ENCODE assay signal across 9 cellular contexts in the genomic region with DNA sequence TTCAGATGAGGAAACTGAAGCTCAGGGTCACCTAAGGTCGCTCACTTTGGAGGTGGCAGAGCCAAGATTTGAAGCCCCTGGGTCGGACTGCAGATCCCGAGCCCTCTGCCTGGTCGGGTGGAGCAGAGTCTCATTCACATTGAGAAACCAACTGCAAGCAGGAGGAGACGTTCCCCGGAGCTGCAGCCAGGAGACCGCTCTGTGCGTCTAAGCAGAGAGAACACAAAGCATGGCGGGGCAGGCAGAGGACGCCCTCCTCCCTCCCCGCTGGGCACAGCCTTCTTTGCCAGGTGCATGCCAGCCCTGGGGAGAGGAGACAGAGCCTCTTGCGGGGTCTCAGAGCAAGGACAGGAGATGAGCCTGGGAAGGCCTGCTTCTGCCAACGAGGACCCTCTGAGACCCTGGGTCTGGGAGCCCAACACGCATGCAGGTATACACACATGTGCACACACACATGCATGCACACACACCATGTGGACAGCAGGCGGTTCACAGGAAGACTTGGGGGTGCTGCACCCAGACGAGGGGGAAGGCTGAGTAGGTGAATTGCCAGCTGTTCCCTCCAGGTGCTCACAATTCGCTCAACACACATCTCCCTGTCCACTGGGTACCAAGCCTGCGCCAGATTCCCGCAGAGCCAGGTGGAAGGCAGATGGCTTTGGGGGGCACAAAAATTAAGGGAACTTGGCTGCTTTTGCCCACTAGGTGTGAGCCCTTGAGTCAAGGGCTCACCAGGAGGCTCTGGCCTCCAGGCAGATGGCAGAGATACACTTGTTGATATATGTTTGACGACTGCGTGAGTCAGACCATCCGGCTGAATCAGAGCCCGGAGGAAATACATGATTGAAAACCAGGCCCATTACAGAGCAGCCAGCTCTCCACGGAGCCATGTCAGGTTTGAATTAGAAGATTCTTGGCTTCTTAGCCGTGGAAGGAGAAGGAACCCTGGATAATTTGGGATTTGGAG. TPM values are rescaled to one million over a fixed set of nuclear protein-coding genes. Genes with fewer than 3 reads are reported as not detected.
DNase-seq lines count a peak whose midpoint lies in the region; ATAC-seq and TF ChIP-seq lines count a peak whose summit lies in the region.
"Had no signal": no experiment of that assay in that cellular context is flagged by ENCODE, and none has a peak within 500 bp of the region (broad histone marks: within the 10 kb centered on the region; RNA-seq: fewer than 3 reads in every experiment).

No MANE protein-coding gene starts in this region.

- H3K4me3 ChIP-seq in mesenchymal stem cell (ENCODE audit: insufficient read depth in 1 of 2, low read depth in 1 of 2, low read length in 2 of 2) (no peak overlapping the region), GM23338 (no peak overlapping the region)

- H2BK5ac ChIP-seq in mesenchymal stem cell (ENCODE audit: low read depth, low read length, poor library complexity, severe bottlenecking): no peak overlapping the region

- no peak overlapping the region for H3K4ac ChIP-seq in mesenchymal stem cell (ENCODE audit: low read depth in 1 of 2, low read length in 2 of 2)

- H2BK15ac ChIP-seq in mesenchymal stem cell (ENCODE audit: low read depth, poor library complexity, severe bottlenecking): no peak overlapping the region

- H3K4me1 Mint-ChIP-seq in activated T-cell treated with anti-CD3 and anti-CD28 coated beads, Interleukin-2, amount 50 U/mL, for 72 hours (ENCODE audit: low read depth): peaks cover 14% of the 10 kb centered on the region
- peaks cover 5% of the 10 kb centered on the region; the same call in 2 of the 3 replicates for H3K4me1 Mint-ChIP-seq in GM23338

- no peak overlapping the region for H4K8ac ChIP-seq in mesenchymal stem cell (ENCODE audit: low read length)

- H3K79me1 ChIP-seq in mesenchymal stem cell (replicated peaks; ENCODE audit: low read length, poor library complexity, severe bottlenecking): no peaks in the 10 kb centered on the region

- H3K36me3 ChIP-seq in mesenchymal stem cell (ENCODE audit: control insufficient read depth in 1 of 2, insufficient read depth in 2 of 2, low read depth in 1 of 2, low read length in 2 of 2) (no peaks in the 10 kb centered on the region), GM23338 (ENCODE audit: insufficient read depth) (no peaks in the 10 kb centered on the region)

- H2BK120ac ChIP-seq in mesenchymal stem cell (ENCODE audit: low read depth, low read length): no peak overlapping the region

- no peaks in the 10 kb centered on the region for H3K36me3 Mint-ChIP-seq in activated T-cell treated with anti-CD3 and anti-CD28 coated beads, Interleukin-2, amount 50 U/mL, for 72 hours (ENCODE audit: insufficient read depth in 2 of 2)
- H3K36me3 Mint-ChIP-seq in GM23338 (ENCODE audit: low read depth): no peaks in the 10 kb centered on the region

- H3F3A ChIP-seq in GM23338 (replicated peaks; ENCODE audit: low read depth): no peaks in the 10 kb centered on the region

- ATAC-seq in activated T-cell treated with anti-CD3 and anti-CD28 coated beads, Interleukin-2, amount 50 U/mL, for 72 hours (replicated peaks in 1 of 2): peak; percentile 82 to 88
- ATAC-seq in GM18867 (IDR thresholded peaks at IDR 0.05; ENCODE audit: unreplicated experiment) (no peak), GM23338 (no peak), GM21737 (IDR thresholded peaks at IDR 0.05; ENCODE audit: unreplicated experiment) (no peak)

- H3K4me3 Mint-ChIP-seq in activated T-cell treated with anti-CD3 and anti-CD28 coated beads, Interleukin-2, amount 50 U/mL, for 72 hours: peak overlapping the region; percentile 57 to 68
- H3K4me3 Mint-ChIP-seq in GM23338: no peak overlapping the region; the same call in 2 of the 3 replicates

- no peaks in the 10 kb centered on the region for H3K9me3 ChIP-seq in mesenchymal stem cell (ENCODE audit: control insufficient read depth, low read length)

- H3K27ac ChIP-seq in mesenchymal stem cell (ENCODE audit: low read length, poor library complexity, severe bottlenecking) (peak overlapping the region; percentile 27), GM23338 (ENCODE audit: low read depth) (no peak overlapping the region)

- peak overlapping the region; percentile 34 for H3K27ac Mint-ChIP-seq in activated T-cell treated with anti-CD3 and anti-CD28 coated beads, Interleukin-2, amount 50 U/mL, for 72 hours
- H3K27ac Mint-ChIP-seq in GM23338: no peak overlapping the region

- DNase-seq in DMS153 (lab: John Stamatoyannopoulos, UW) (peak; percentile 37), NCI-H1417 treated with DMSO at 0.1 percent for 48 hours (lab: John Stamatoyannopoulos, UW) (peak; percentile 36), mesenchymal stem cell (peak; percentile 87), GM23338 (ENCODE audit: low spot score) (no peak), DMS114 treated with DMSO at 0.1 percent for 48 hours (lab: John Stamatoyannopoulos, UW; ENCODE audit: unreplicated experiment) (no peak)
- peak; percentile 31 to 37 for DNase-seq in activated T-cell treated with anti-CD3 and anti-CD28 coated beads, Interleukin-2, amount 50 U/mL, for 72 hours
- DNase-seq: left cardiac atrium had no signal

- H3K4me1 ChIP-seq in mesenchymal stem cell (ENCODE audit: control insufficient read depth, insufficient read depth, low read depth, low read length) (peaks cover 27% of the 10 kb centered on the region), GM23338 (ENCODE audit: insufficient read depth) (peaks cover 2% of the 10 kb centered on the region; the same call in 1 of the 2 replicates)

- H3K9me3 Mint-ChIP-seq in activated T-cell treated with anti-CD3 and anti-CD28 coated beads, Interleukin-2, amount 50 U/mL, for 72 hours: no peaks in the 10 kb centered on the region
- H3K9me3 Mint-ChIP-seq in GM23338: no peaks in the 10 kb centered on the region

- no peaks in the 10 kb centered on the region for H3K9me2 ChIP-seq in GM23338 (ENCODE audit: insufficient read depth)

- peaks cover 9% of the 10 kb centered on the region for H3K27me3 Mint-ChIP-seq in activated T-cell treated with anti-CD3 and anti-CD28 coated beads, Interleukin-2, amount 50 U/mL, for 72 hours (ENCODE audit: low read depth)
- peaks cover 14% of the 10 kb centered on the region for H3K27me3 Mint-ChIP-seq in GM23338 (ENCODE audit: insufficient read depth, low read depth, poor library complexity)

- peak overlapping the region; percentile 38 to 86 for H3K18ac ChIP-seq in mesenchymal stem cell (ENCODE audit: low read depth in 1 of 2, low read length in 2 of 2)

- 56% methylated on average over 21 of the region's 25 CpGs for WGBS in mesenchymal stem cell

- H3K14ac ChIP-seq in mesenchymal stem cell (ENCODE audit: low read length in 2 of 2): no peak overlapping the region

- no peak overlapping the region for H2BK12ac ChIP-seq in mesenchymal stem cell (ENCODE audit: low read length in 2 of 2)

- H2AK5ac ChIP-seq in mesenchymal stem cell (ENCODE audit: low read length, severe bottlenecking): no peak overlapping the region

- H2AFZ ChIP-seq in mesenchymal stem cell (ENCODE audit: low read depth, low read length): no peak overlapping the region
- H2AFZ ChIP-seq in GM23338: no peak overlapping the region

- H3K23ac ChIP-seq in mesenchymal stem cell (ENCODE audit: low read length in 2 of 2): no peak overlapping the region

- no peaks in the 10 kb centered on the region for H4K20me1 ChIP-seq in GM23338 (replicated peaks; ENCODE audit: insufficient read depth)

- H4K91ac ChIP-seq in mesenchymal stem cell (ENCODE audit: low read length): no peak overlapping the region

- peak overlapping the region; percentile 46 for H3K9ac ChIP-seq in mesenchymal stem cell (ENCODE audit: low read length)

- H3K4me2 ChIP-seq in mesenchymal stem cell (ENCODE audit: low read length, poor library complexity, severe bottlenecking) (no peak overlapping the region), GM23338 (no peak overlapping the region)

- no peak for TF ChIP-seq CTCF in GM23338 (conservative IDR thresholded peaks at IDR 0.05; ENCODE audit: low read depth in 2 of 2)

- H3K27me3 ChIP-seq in mesenchymal stem cell (ENCODE audit: control insufficient read depth in 1 of 2, insufficient read depth in 1 of 2, low read length in 2 of 2): peaks cover 8 to 14% of the 10 kb centered on the region in 2 experiments
- H3K27me3 ChIP-seq in GM23338 (ENCODE audit: insufficient read depth): peaks cover 3% of the 10 kb centered on the region

- H3K79me2 ChIP-seq in GM23338 (replicated peaks; ENCODE audit: insufficient read depth): no peaks in the 10 kb centered on the region

TF ChIP-seq in GM23338, 12 proteins besides CTCF, POLR2A, EP300 and RAD21 (continues in another document):
- TF ChIP-seq POLR2AphosphoS5 (IDR thresholded peaks at IDR 0.05; ENCODE audit: low read depth): no peak
- no peak for TF ChIP-seq STAT1 (IDR thresholded peaks at IDR 0.05; ENCODE audit: unreplicated experiment)
- TF ChIP-seq NANOG (IDR thresholded peaks at IDR 0.05; ENCODE audit: borderline replicate concordance): no peak
- no peak for TF ChIP-seq EZH2 (IDR thresholded peaks at IDR 0.05; ENCODE audit: low read depth, unreplicated experiment)
- TF ChIP-seq EZH2phosphoT487 (IDR thresholded peaks at IDR 0.05; ENCODE audit: unreplicated experiment): no peak
- no peak for TF ChIP-seq ZNF114 (CRISPR knock-in tag; IDR thresholded peaks at IDR 0.05)
- TF ChIP-seq, protein P1, sequence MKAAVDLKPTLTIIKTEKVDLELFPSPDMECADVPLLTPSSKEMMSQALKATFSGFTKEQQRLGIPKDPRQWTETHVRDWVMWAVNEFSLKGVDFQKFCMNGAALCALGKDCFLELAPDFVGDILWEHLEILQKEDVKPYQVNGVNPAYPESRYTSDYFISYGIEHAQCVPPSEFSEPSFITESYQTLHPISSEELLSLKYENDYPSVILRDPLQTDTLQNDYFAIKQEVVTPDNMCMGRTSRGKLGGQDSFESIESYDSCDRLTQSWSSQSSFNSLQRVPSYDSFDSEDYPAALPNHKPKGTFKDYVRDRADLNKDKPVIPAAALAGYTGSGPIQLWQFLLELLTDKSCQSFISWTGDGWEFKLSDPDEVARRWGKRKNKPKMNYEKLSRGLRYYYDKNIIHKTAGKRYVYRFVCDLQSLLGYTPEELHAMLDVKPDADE (IDR thresholded peaks at IDR 0.05): no peak
- no peak for TF ChIP-seq ZNF331 (CRISPR knock-in tag; IDR thresholded peaks at IDR 0.05; ENCODE audit: low read depth)

RNA-seq across cellular contexts. Expression of a gene that starts 5.5 kb away (rescaled TPM):
- total RNA-seq in activated T-cell treated with anti-CD3 and anti-CD28 coated beads, Interleukin-2, amount 50 U/mL, for 72 hours: not detected
- polyA plus RNA-seq in mesenchymal stem cell (2013, experiment 1 of 2): 0.01 TPM
- 0.07 TPM for polyA plus RNA-seq in mesenchymal stem cell (2013, experiment 2 of 2)
- total RNA-seq in GM23338 (2014; rRNA removed; shearing (Covaris generic)): 1.4 and 1.7 TPM in 2 replicates
- 0.15 and 0.52 TPM in 2 replicates for polyA plus RNA-seq in GM23338 (2016; fragmentation: Nextera tagmentation; extraction: Ambion mirVana)
- total RNA-seq: left cardiac atrium had no signal

Comparison
In these comparisons a context has a peak if more than half of its experiments do, and no peak if none do; other contexts are left out.
1. DNase-seq: peak in DMS153 (single experiment), NCI-H1417 treated with DMSO at 0.1 percent for 48 hours (single experiment), activated T-cell treated with anti-CD3 and anti-CD28 coated beads, Interleukin-2, amount 50 U/mL, for 72 hours (2 of 2) and mesenchymal stem cell (single experiment); none in GM23338 (single experiment) and DMS114 treated with DMSO at 0.1 percent for 48 hours (single experiment).
2. ATAC-seq: peak in activated T-cell treated with anti-CD3 and anti-CD28 coated beads, Interleukin-2, amount 50 U/mL, for 72 hours (2 of 2); none in GM18867 (single experiment), GM23338 (single experiment) and GM21737 (single experiment).